ENCODE assay signal across 10 cellular contexts in genomic region chr10:124734311-124735166, GRCh38. TPM values are rescaled to one million over a fixed set of nuclear protein-coding genes. Genes with fewer than 3 reads are reported as not detected.
DNase-seq lines count a peak whose midpoint lies in the region; ATAC-seq, FAIRE-seq and TF ChIP-seq lines count a peak whose summit lies in the region.
"Had no signal": no experiment of that assay in that cellular context is flagged by ENCODE, and none has a peak within 500 bp of the region (broad histone marks: within the 10 kb centered on the region; RNA-seq: fewer than 3 reads in every experiment).

No MANE protein-coding gene starts in this region.

- CTCF ChIA-PET in activated B cell treated with CpG ODN at 0.5 μM for 24 hours (lab: Charles Lee): interaction anchor here (1.1 to 3.3 kb wide), 6 partner anchors 12 to 201 kb away, joined by 3 to 17 read pairs (median 6); no protein-coding TSS in a partner anchor

- DNase-seq in GM19239 (ENCODE audit: insufficient read length, low spot score) (no peak), activated B cell treated with CpG ODN at 0.5 μM for 24 hours (no peak), HuH-7.5 (ENCODE audit: low spot score) (no peak), cerebellum (ENCODE audit: low spot score) (no peak)
- peak in 1 of 2 donors; percentile 56 for DNase-seq in stimulated activated effector memory CD8-positive, alpha-beta T cell treated with anti-CD3 and anti-CD28 coated beads, Interleukin-12 subunit alpha, Interleukin-12 subunit beta, amount 100 ng/mL, for 72 hours (ENCODE audit: low spot score in 2 of 2)
- DNase-seq: hippocampal formation had no signal

- TF ChIP-seq EP300 in gastroesophageal sphincter (IDR thresholded peaks at IDR 0.05): no peak

- H3K9me3 ChIP-seq in gastroesophageal sphincter: no peaks in the 10 kb centered on the region

- peak overlapping the region; percentile 76 to 93 (median 91) for H3K27ac ChIP-seq in gastroesophageal sphincter

- no peaks in the 10 kb centered on the region for H3K9me3 Mint-ChIP-seq in activated B cell treated with CpG ODN at 0.5 μM for 24 hours
- no peaks in the 10 kb centered on the region for H3K9me3 Mint-ChIP-seq in stimulated activated effector memory CD8-positive, alpha-beta T cell treated with anti-CD3 and anti-CD28 coated beads, Interleukin-12 subunit alpha, Interleukin-12 subunit beta, amount 100 ng/mL, for 72 hours
- H3K9me3 Mint-ChIP-seq: WTC11 had no signal

- no peak for TF ChIP-seq CTCF in activated B cell treated with CpG ODN at 0.5 μM for 24 hours (IDR thresholded peaks at IDR 0.05)
- TF ChIP-seq CTCF in gastroesophageal sphincter (IDR thresholded peaks at IDR 0.05): no peak

- H3K27ac Mint-ChIP-seq in activated B cell treated with CpG ODN at 0.5 μM for 24 hours: peak overlapping the region; percentile 82
- H3K27ac Mint-ChIP-seq in stimulated activated effector memory CD8-positive, alpha-beta T cell treated with anti-CD3 and anti-CD28 coated beads, Interleukin-12 subunit alpha, Interleukin-12 subunit beta, amount 100 ng/mL, for 72 hours: peak overlapping the region; percentile 92

- H3K4me3 Mint-ChIP-seq in activated B cell treated with CpG ODN at 0.5 μM for 24 hours: peak overlapping the region; percentile 58
- H3K4me3 Mint-ChIP-seq in stimulated activated effector memory CD8-positive, alpha-beta T cell treated with anti-CD3 and anti-CD28 coated beads, Interleukin-12 subunit alpha, Interleukin-12 subunit beta, amount 100 ng/mL, for 72 hours: peak overlapping the region; percentile 89
- H3K4me3 Mint-ChIP-seq: WTC11 had no signal

- FAIRE-seq in GM19239 (lab: Jason Lieb, UNC): peak; percentile 60

- POLR2A ChIA-PET in activated B cell treated with CpG ODN at 0.5 μM for 24 hours (lab: Charles Lee): interaction anchor here (0.6 to 8.9 kb wide), 15 partner anchors 6 to 199 kb away, joined by 3 to 135 read pairs (median 5); partner anchors contain the start of gene FAM53B

- no peak for TF ChIP-seq POLR2A in gastroesophageal sphincter (IDR thresholded peaks at IDR 0.05)

- no peaks in the 10 kb centered on the region for H3K36me3 ChIP-seq in gastroesophageal sphincter

- peaks cover 26 to 98% (median 72%) of the 10 kb centered on the region in 3 donors for H3K4me1 ChIP-seq in gastroesophageal sphincter

- 100% methylated on average over 4 of the region's 16 CpGs; no CpG with 5 or more reads in 1 of the 2 donors for WGBS in gastroesophageal sphincter (ENCODE audit: low coverage in 1 of 2), 2 donors

- H3K27me3 Mint-ChIP-seq in activated B cell treated with CpG ODN at 0.5 μM for 24 hours: no peaks in the 10 kb centered on the region

- intact Hi-C loops in activated B cell treated with CpG ODN at 0.5 μM for 24 hours (cut with micrococcal nuclease): loop anchor here (1.0 kb wide), 1 partner anchor 11 kb away; no protein-coding TSS in a partner anchor

- ATAC-seq in activated B cell treated with CpG ODN at 0.5 μM for 24 hours (ENCODE audit: low read depth) (peak; percentile 81), gastroesophageal sphincter (no peak), GM18502 (IDR thresholded peaks at IDR 0.05; ENCODE audit: poor library complexity, unreplicated experiment) (no peak), GM19023 (IDR thresholded peaks at IDR 0.05; ENCODE audit: unreplicated experiment) (no peak)
- ATAC-seq in stimulated activated effector memory CD8-positive, alpha-beta T cell treated with anti-CD3 and anti-CD28 coated beads, Interleukin-12 subunit alpha, Interleukin-12 subunit beta, amount 100 ng/mL, for 72 hours: peak; percentile 54
- ATAC-seq: WTC11 had no signal

- no peak overlapping the region for H3K4me3 ChIP-seq in gastroesophageal sphincter

- peaks cover 52% of the 10 kb centered on the region for H3K36me3 Mint-ChIP-seq in activated B cell treated with CpG ODN at 0.5 μM for 24 hours (ENCODE audit: low read depth)
- peaks cover 33% of the 10 kb centered on the region for H3K36me3 Mint-ChIP-seq in stimulated activated effector memory CD8-positive, alpha-beta T cell treated with anti-CD3 and anti-CD28 coated beads, Interleukin-12 subunit alpha, Interleukin-12 subunit beta, amount 100 ng/mL, for 72 hours

- peaks cover 100% of the 10 kb centered on the region for H3K4me1 Mint-ChIP-seq in activated B cell treated with CpG ODN at 0.5 μM for 24 hours
- H3K4me1 Mint-ChIP-seq in stimulated activated effector memory CD8-positive, alpha-beta T cell treated with anti-CD3 and anti-CD28 coated beads, Interleukin-12 subunit alpha, Interleukin-12 subunit beta, amount 100 ng/mL, for 72 hours: peaks cover 97% of the 10 kb centered on the region

- H3K27me3 ChIP-seq in gastroesophageal sphincter: no peaks in the 10 kb centered on the region

RNA-seq across cellular contexts. Expression of gene FAM53B, which starts 9.6 kb away (rescaled TPM):
- total RNA-seq in activated B cell treated with CpG ODN at 0.5 μM for 24 hours (70.9 and 73.9 TPM in 2 replicates), gastroesophageal sphincter (10 to 100 TPM; 24.5 to 33.0 (median 30.2) TPM), cerebellum (35.2 TPM)

RNA-seq across cellular contexts. Expression of gene EEF1AKMT2, which starts 57.1 kb away (rescaled TPM):
- total RNA-seq in activated B cell treated with CpG ODN at 0.5 μM for 24 hours (16.5 and 17.0 TPM in 2 replicates), gastroesophageal sphincter (10 to 100 TPM in 3 of 4 donors, 1 to 10 TPM in 1; 9.1 to 18.6 (median 10.5) TPM), cerebellum (53.9 TPM)

Comparison
In these comparisons a context has a peak if more than half of its experiments do, and no peak if none do; other contexts are left out.
1. ATAC-seq: peak in activated B cell treated with CpG ODN at 0.5 μM for 24 hours (single experiment) and stimulated activated effector memory CD8-positive, alpha-beta T cell treated with anti-CD3 and anti-CD28 coated beads, Interleukin-12 subunit alpha, Interleukin-12 subunit beta, amount 100 ng/mL, for 72 hours (single experiment); none in gastroesophageal sphincter (single experiment), GM18502 (single experiment) and GM19023 (single experiment).